9 cellular contexts compared by ENCODE assay signal in genomic region chr17:35947156-35947585, GRCh38. TPM values are rescaled to one million over a fixed set of nuclear protein-coding genes. Genes with fewer than 3 reads are reported as not detected.
DNase-seq lines count a peak whose midpoint lies in the region; ATAC-seq and TF ChIP-seq lines count a peak whose summit lies in the region.
"Had no signal": no experiment of that assay in that cellular context is flagged by ENCODE, and none has a peak within 500 bp of the region (broad histone marks: within the 10 kb centered on the region; RNA-seq: fewer than 3 reads in every experiment).

No MANE protein-coding gene starts in this region.

- CTCF ChIA-PET in CD4-positive, alpha-beta memory T cell (lab: Charles Lee; ENCODE audit: partially characterized antibody), result interaction anchor here (0.8 to 2.8 kb wide), 6 partner anchors 11 to 202 kb away, joined by 3 to 9 read pairs (median 7); no protein-coding TSS in a partner anchor

- H3K4me3 ChIP-seq in CD4-positive, alpha-beta memory T cell (ENCODE audit: low read length in 2 of 2), result no peak overlapping the region
- H3K4me3 ChIP-seq in HFF-Myc (replicated peaks; ENCODE audit: low read depth, low read length), result no peak overlapping the region
- no peak overlapping the region for H3K4me3 ChIP-seq in NT2/D1 (ENCODE audit: insufficient read length, low read depth)
- H3K4me3 ChIP-seq in fibroblast of villous mesenchyme (ENCODE audit: low read depth, low read length), result peak overlapping the region; percentile 30
- no peak overlapping the region for H3K4me3 ChIP-seq in prostate gland
- H3K4me3 ChIP-seq: skin epidermis had no signal

- TF ChIP-seq POLR2A in prostate gland (IDR thresholded peaks at IDR 0.05), result no peak

- no peaks in the 10 kb centered on the region for H3K36me3 ChIP-seq in CD4-positive, alpha-beta memory T cell (ENCODE audit: insufficient read depth, low read length)
- H3K36me3 ChIP-seq in NT2/D1 (ENCODE audit: insufficient read depth, insufficient read length, low read length), result no peaks in the 10 kb centered on the region
- H3K36me3 ChIP-seq in prostate gland, result no peaks in the 10 kb centered on the region

- ATAC-seq in GM18868 (IDR thresholded peaks at IDR 0.05; ENCODE audit: unreplicated experiment) (no peak), HG03045 (IDR thresholded peaks at IDR 0.05; ENCODE audit: unreplicated experiment) (no peak)

- H3K4me1 Mint-ChIP-seq in CD4-positive, alpha-beta memory T cell, result peaks cover 0 to 6% (median 0%) of the 10 kb centered on the region in 4 donors
- peaks cover 2% of the 10 kb centered on the region for H3K4me1 Mint-ChIP-seq in activated T-cell treated with anti-CD3 and anti-CD28 coated beads, Interleukin-2, amount 50 U/mL, for 24 hours (ENCODE audit: low read depth)

- no peak overlapping the region for H3K27ac Mint-ChIP-seq in CD4-positive, alpha-beta memory T cell
- no peak overlapping the region for H3K27ac Mint-ChIP-seq in activated T-cell treated with anti-CD3 and anti-CD28 coated beads, Interleukin-2, amount 50 U/mL, for 24 hours

- no peaks in the 10 kb centered on the region for H3K9me3 ChIP-seq in CD4-positive, alpha-beta memory T cell (ENCODE audit: control insufficient read depth in 1 of 2, low read length in 2 of 2)
- H3K9me3 ChIP-seq in NT2/D1 (ENCODE audit: insufficient read depth, low read length) (no peaks in the 10 kb centered on the region), prostate gland (no peaks in the 10 kb centered on the region)

- DNase-seq in CD4-positive, alpha-beta memory T cell, result peak in 4 of 5 donors; percentile 17 to 32 (median 28)
- DNase-seq in HFF-Myc (ENCODE audit: extremely low read depth, low read depth) (no peak), NT2/D1 (ENCODE audit: low read depth, low spot score) (peak; percentile 42), fibroblast of villous mesenchyme (ENCODE audit: low read depth) (peak; percentile 28), prostate gland (ENCODE audit: low spot score) (no peak)
- DNase-seq in activated T-cell treated with anti-CD3 and anti-CD28 coated beads, Interleukin-2, amount 50 U/mL, for 24 hours, result peak; percentile 58

- H3K9me3 Mint-ChIP-seq in CD4-positive, alpha-beta memory T cell, result no peaks in the 10 kb centered on the region
- H3K9me3 Mint-ChIP-seq in activated T-cell treated with anti-CD3 and anti-CD28 coated beads, Interleukin-2, amount 50 U/mL, for 24 hours, result no peaks in the 10 kb centered on the region

- no peak overlapping the region for H3K27ac ChIP-seq in CD4-positive, alpha-beta memory T cell (ENCODE audit: low read depth, low read length)
- no peak overlapping the region for H3K27ac ChIP-seq in prostate gland
- H3K27ac ChIP-seq: skin epidermis had no signal

- 28% methylated on average over 12 of the region's 12 CpGs for WGBS in prostate gland

- H3K27me3 ChIP-seq in CD4-positive, alpha-beta memory T cell (ENCODE audit: insufficient read depth, low read length), result no peaks in the 10 kb centered on the region
- no peaks in the 10 kb centered on the region for H3K27me3 ChIP-seq in NT2/D1 (ENCODE audit: insufficient read depth, insufficient read length)
- H3K27me3 ChIP-seq in prostate gland (replicated peaks; ENCODE audit: insufficient read depth), result no peaks in the 10 kb centered on the region

- H3K36me3 Mint-ChIP-seq in CD4-positive, alpha-beta memory T cell, result no peaks in the 10 kb centered on the region
- no peaks in the 10 kb centered on the region for H3K36me3 Mint-ChIP-seq in activated T-cell treated with anti-CD3 and anti-CD28 coated beads, Interleukin-2, amount 50 U/mL, for 24 hours (ENCODE audit: low read depth)

- H3K27me3 Mint-ChIP-seq in CD4-positive, alpha-beta memory T cell, result no peaks in the 10 kb centered on the region
- no peaks in the 10 kb centered on the region for H3K27me3 Mint-ChIP-seq in activated T-cell treated with anti-CD3 and anti-CD28 coated beads, Interleukin-2, amount 50 U/mL, for 24 hours

- intact Hi-C loops in CD4-positive, alpha-beta memory T cell (cut with micrococcal nuclease), result loop anchor here (1.0 kb wide), 1 partner anchor 98 kb away; no protein-coding TSS in a partner anchor
- intact Hi-C loops in prostate gland (cut with DNase I), result no loop called here

- TF ChIP-seq CTCF in HFF-Myc (IDR thresholded peaks at IDR 0.05; ENCODE audit: low read depth, low read length, missing control alignments) (peak; percentile 74), fibroblast of villous mesenchyme (IDR thresholded peaks at IDR 0.05; ENCODE audit: insufficient read depth, low read depth, low read length) (peak; percentile 86), prostate gland (IDR thresholded peaks at IDR 0.05) (peak in 3 of 4 experiments; percentile 30 to 54 (median 46))

- H3K4me1 ChIP-seq in CD4-positive, alpha-beta memory T cell (ENCODE audit: insufficient read depth, low read length), result peaks cover 3% of the 10 kb centered on the region
- H3K4me1 ChIP-seq in NT2/D1 (ENCODE audit: insufficient read depth, insufficient read length) (no peaks in the 10 kb centered on the region), prostate gland (replicated peaks) (no peaks in the 10 kb centered on the region)

- no peak overlapping the region for H3K9ac ChIP-seq in NT2/D1 (ENCODE audit: insufficient read length, low read depth)

- POLR2A ChIA-PET in CD4-positive, alpha-beta memory T cell (lab: Charles Lee; ENCODE audit: partially characterized antibody), result interaction anchor here (1.3 to 1.6 kb wide), 2 partner anchors 47 to 138 kb away, joined by 3 to 4 read pairs; partner anchors contain the start of gene TAF15

- no peak overlapping the region for H3K4me3 Mint-ChIP-seq in CD4-positive, alpha-beta memory T cell
- no peak overlapping the region for H3K4me3 Mint-ChIP-seq in activated T-cell treated with anti-CD3 and anti-CD28 coated beads, Interleukin-2, amount 50 U/mL, for 24 hours

RNA-seq across cellular contexts. Expression of gene LYZL6, which starts 3.7 kb away (rescaled TPM):
- not detected for total RNA-seq in CD4-positive, alpha-beta memory T cell
- polyA plus RNA-seq in CD4-positive, alpha-beta memory T cell, result not detected
- total RNA-seq in fibroblast of villous mesenchyme (not detected in 2 replicates), prostate gland (1 to 10 TPM in 1 of 2 donors, not detected in 1; 4.4 TPM)

RNA-seq across cellular contexts. Expression of gene RDM1, which starts 16.6 kb away (rescaled TPM):
- 1 to 10 TPM in 1 of 2 experiments, under 1 TPM in 1; 0.87 to 1.9 TPM for total RNA-seq in CD4-positive, alpha-beta memory T cell
- under 1 TPM; 0.38 to 0.98 TPM for polyA plus RNA-seq in CD4-positive, alpha-beta memory T cell
- total RNA-seq in fibroblast of villous mesenchyme, result 0.32 and 0.43 TPM in 2 replicates
- total RNA-seq in prostate gland, result 1 to 10 TPM in 1 of 2 donors, not detected in 1; 2.4 TPM

RNA-seq across cellular contexts. Expression of gene CCL16, which starts 34.1 kb away (rescaled TPM):
- total RNA-seq in CD4-positive, alpha-beta memory T cell, result not detected
- not detected for polyA plus RNA-seq in CD4-positive, alpha-beta memory T cell
- total RNA-seq in fibroblast of villous mesenchyme (not detected in 2 replicates), prostate gland (not detected)

RNA-seq across cellular contexts. Expression of gene CCL14, which starts 39.4 kb away (rescaled TPM):
- total RNA-seq in CD4-positive, alpha-beta memory T cell, result not detected
- not detected for polyA plus RNA-seq in CD4-positive, alpha-beta memory T cell
- not detected in 2 replicates for total RNA-seq in fibroblast of villous mesenchyme
- total RNA-seq in prostate gland, result 10 to 100 TPM; 19.9 to 28.0 TPM

RNA-seq across cellular contexts. Expression of gene CCL15, which starts 54.2 kb away (rescaled TPM):
- total RNA-seq in CD4-positive, alpha-beta memory T cell, result not detected
- not detected for polyA plus RNA-seq in CD4-positive, alpha-beta memory T cell
- total RNA-seq in fibroblast of villous mesenchyme (not detected in 2 replicates), prostate gland (not detected)

Comparison
In these comparisons a context has a peak if more than half of its experiments do, and no peak if none do; other contexts are left out.
1. DNase-seq: peak in CD4-positive, alpha-beta memory T cell (4 of 5), NT2/D1 (single experiment), activated T-cell treated with anti-CD3 and anti-CD28 coated beads, Interleukin-2, amount 50 U/mL, for 24 hours (single experiment) and fibroblast of villous mesenchyme (single experiment); none in HFF-Myc (single experiment) and prostate gland (single experiment).
2. Peak in every context shown above with its lines, with median percentiles within 50 percentile points of each other: CTCF ChIP-seq.